Comparison of ENCODE assay signal across 35 cellular contexts in genomic region chr7:148478551-148478950, GRCh38.
"Had no signal": no experiment of that assay in that cellular context is flagged by ENCODE, and none has a peak within 500 bp of the region (broad histone marks: within the 10 kb centered on the region; RNA-seq: fewer than 3 reads in every experiment).

No MANE protein-coding gene starts in this region.

- H3K36me3 ChIP-seq: ascending aorta, brain microvascular endothelial cell, left lung, pancreas, prostate gland, thoracic aorta, vagina, WERI-Rb-1 had no signal

- H3K4me1 ChIP-seq: ascending aorta, left lung, pancreas, prostate gland, vagina had no signal

- FAIRE-seq: pancreas, TTC549 had no signal

- H3K4me3 ChIP-seq: ascending aorta, left lung, lung, mucosa of descending colon, pancreas, prostate gland, skin epidermis, thoracic aorta, vagina had no signal

- H3K27ac ChIP-seq: ascending aorta, brain microvascular endothelial cell, left lung, pancreas, prostate gland, skin epidermis, thoracic aorta, vagina, WERI-Rb-1 had no signal

- DNase-seq: activated CD4-positive, alpha-beta memory T cell treated with anti-CD3 and anti-CD28 coated beads for 36 hours; activated CD4-positive, alpha-beta T cell treated with anti-CD3 and anti-CD28 coated beads, Interleukin-2, amount 10 ng/mL, durations not matched to agents 24 days and 14 days; activated CD4-positive, CD25-positive, alpha-beta regulatory T cell treated with anti-CD3 and anti-CD28 coated beads, Interleukin-2, amount 50 U/mL, for 72 hours; activated CD8-positive, alpha-beta memory T cell treated with anti-CD3 and anti-CD28 coated beads, Interleukin-2, amount 50 U/mL, for 4 hours; activated effector memory CD4-positive, alpha-beta T cell treated with anti-CD3 and anti-CD28 coated beads, Interleukin-2, amount 50 U/mL, for 16 hours; activated naive CD4-positive, alpha-beta T cell treated with anti-CD3 and anti-CD28 coated beads, Interleukin-2, amount 10 ng/mL, durations not matched to agents 7 days and 5 days; activated naive CD8-positive, alpha-beta T cell treated with anti-CD3 and anti-CD28 coated beads, Interleukin-2, amount 10 ng/mL, durations not matched to agents 7 days and 5 days; activated T-cell treated with anti-CD3 and anti-CD28 coated beads, Interleukin-2, amount 50 U/mL, for 1 hour; brain microvascular endothelial cell; caudate nucleus; foreskin fibroblast; head of caudate nucleus; hippocampal formation; kidney glomerular epithelial cell; left lung; mucosa of descending colon; nucleus accumbens; pancreas; retina; stimulated activated CD4-positive, alpha-beta T cell treated with anti-CD3 and anti-CD28 coated beads, Interleukin-12 subunit alpha, Interleukin-12 subunit beta, amount 100 ng/mL, for 4 hours; stimulated activated CD4-positive, alpha-beta T cell treated with anti-CD3 and anti-CD28 coated beads, Interleukin-4, amount 100 ng/mL, for 24 hours; T-helper 9 cell; trophoblast cell; WERI-Rb-1 had no signal

- H3K27me3 ChIP-seq: ascending aorta, brain microvascular endothelial cell, pancreas, vagina had no signal

- H3K9me3 ChIP-seq: ascending aorta, left lung, mucosa of descending colon, pancreas, prostate gland, thoracic aorta, vagina had no signal

- ATAC-seq: esophagus mucosa; left lung; mucosa of descending colon; natural killer cell treated with Interleukin-12 subunit alpha and Interleukin-12 subunit beta and Interleukin-15 and Interleukin-18, amount 100 ng/mL, for 72 hours; pancreas; sciatic nerve; stimulated activated effector memory CD8-positive, alpha-beta T cell treated with anti-CD3 and anti-CD28 coated beads, Interleukin-12 subunit alpha, Interleukin-12 subunit beta, amount 100 ng/mL, for 72 hours had no signal
